Comparison of ENCODE assay signal across 8 cellular contexts in the genomic region with DNA sequence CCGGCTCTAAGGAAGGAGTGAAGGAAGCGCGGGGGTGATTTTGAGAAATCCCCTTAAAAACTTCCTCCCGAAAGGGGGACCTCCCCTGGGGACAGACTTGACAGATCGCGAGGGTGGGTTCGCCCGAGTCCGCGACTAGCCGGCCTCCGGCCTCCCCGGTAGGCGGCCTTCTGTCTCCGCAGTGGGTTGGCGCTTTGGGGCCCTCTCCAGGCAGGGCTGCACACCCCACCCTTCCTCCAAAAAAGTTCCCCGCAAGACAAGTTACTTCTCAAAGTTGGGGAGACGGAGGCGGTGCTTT. TPM values are rescaled to one million over a fixed set of nuclear protein-coding genes. Genes with fewer than 3 reads are reported as not detected.
DNase-seq lines count a peak whose midpoint lies in the region; FAIRE-seq and TF ChIP-seq lines count a peak whose summit lies in the region.

No MANE protein-coding gene starts in this region.

- FAIRE-seq in kidney (lab: Jason Lieb, UNC), result no peak

- no peaks in the 10 kb centered on the region for H3K36me3 ChIP-seq in NT2/D1 (ENCODE audit: insufficient read depth, insufficient read length, low read length)
- H3K36me3 ChIP-seq in kidney (ENCODE audit: control insufficient read depth in 1 of 2, insufficient read depth in 2 of 2, low read length in 2 of 2), result no peaks in the 10 kb centered on the region
- H3K36me3 ChIP-seq in PC-9 (ENCODE audit: low read depth), result no peaks in the 10 kb centered on the region

- H3K4me1 ChIP-seq in NT2/D1 (ENCODE audit: insufficient read depth, insufficient read length) (no peaks in the 10 kb centered on the region), kidney (ENCODE audit: control insufficient read depth in 1 of 2, insufficient read depth in 1 of 2, low read depth in 1 of 2, low read length in 2 of 2) (peaks cover 0 to 13% of the 10 kb centered on the region in 2 donors), PC-9 (replicated peaks; ENCODE audit: insufficient read depth) (peaks cover 14% of the 10 kb centered on the region)

- intact Hi-C loops in kidney (cut with DNase I) (no loop called here), PC-9 (cut with micrococcal nuclease; ENCODE audit: unreplicated experiment) (no loop called here)

- H3K4me3 ChIP-seq in NT2/D1 (ENCODE audit: insufficient read length, low read depth) (peak overlapping the region; percentile 58), astrocyte of the spinal cord (ENCODE audit: low read depth, low read length) (peak overlapping the region; percentile 54), kidney (ENCODE audit: low read length in 2 of 2) (peak overlapping the region in 1 of 2 donors; percentile 63), PC-9 (no peak overlapping the region)

- no peaks in the 10 kb centered on the region for H3K79me2 ChIP-seq in PC-9 (ENCODE audit: low read depth)

- no peak overlapping the region for H3K27ac ChIP-seq in kidney (ENCODE audit: low read depth in 2 of 2, low read length in 2 of 2)
- no peak overlapping the region for H3K27ac ChIP-seq in PC-9

- BruUV-seq in PC-9 (replicated peaks; lab: Mats Ljungman, UMichigan), result no TSS peak

- H4K20me1 ChIP-seq in PC-9 (ENCODE audit: insufficient read depth), result no peaks in the 10 kb centered on the region

- H3K27me3 ChIP-seq in NT2/D1 (ENCODE audit: insufficient read depth, insufficient read length) (peaks cover 65% of the 10 kb centered on the region), PC-9 (ENCODE audit: insufficient read depth, low read depth) (no peaks in the 10 kb centered on the region)

- H2AFZ ChIP-seq in PC-9, result no peak overlapping the region

- H3K9ac ChIP-seq in NT2/D1 (ENCODE audit: insufficient read length, low read depth) (peak overlapping the region; percentile 70), kidney (ENCODE audit: low read length in 2 of 2) (peak overlapping the region in 1 of 2 donors; percentile 26)

- no peak overlapping the region for H3K4me2 ChIP-seq in PC-9

- DNase-seq in CD1c-positive myeloid dendritic cell (ENCODE audit: extremely low spot score), result peak; percentile 17
- no peak for DNase-seq in NT2/D1 (ENCODE audit: low read depth, low spot score)
- no peak for DNase-seq in astrocyte of the spinal cord (ENCODE audit: low read depth, low spot score)
- DNase-seq in kidney, result peak; percentile 87
- peak; percentile 12 for DNase-seq in stimulated activated CD8-positive, alpha-beta memory T cell treated with anti-CD3 and anti-CD28 coated beads, Interleukin-15, amount 100 ng/mL, for 24 hours (ENCODE audit: low read depth)
- no peak for DNase-seq in NCI-H1092 treated with DMSO at 0.1 percent for 48 hours (lab: John Stamatoyannopoulos, UW)
- no peak for DNase-seq in PC-9
- DNase-seq in A172 (ENCODE audit: low spot score), result no peak

- in situ Hi-C loops in astrocyte of the spinal cord (cut with HindIII; ENCODE audit: low sequenced_read_pairs), result no loop called here

- TF ChIP-seq CTCF in astrocyte of the spinal cord (IDR thresholded peaks at IDR 0.05; ENCODE audit: low read depth, low read length), result peak; percentile 48
- no peak for TF ChIP-seq CTCF in kidney (IDR thresholded peaks at IDR 0.05; ENCODE audit: borderline replicate concordance, extremely low read depth, insufficient read depth)
- TF ChIP-seq CTCF in PC-9 (conservative IDR thresholded peaks at IDR 0.05), result no peak

- H3K9me3 ChIP-seq in NT2/D1 (ENCODE audit: insufficient read depth, low read length) (no peaks in the 10 kb centered on the region), kidney (ENCODE audit: control insufficient read depth in 1 of 2, low read length in 2 of 2) (no peaks in the 10 kb centered on the region), PC-9 (ENCODE audit: insufficient read depth, low read depth) (no peaks in the 10 kb centered on the region)

- CTCF ChIA-PET in PC-9 (lab: Charles Lee), result no interaction called here

- no peaks in the 10 kb centered on the region for H3K9me2 ChIP-seq in PC-9 (ENCODE audit: insufficient read depth)

- POLR2A ChIA-PET in PC-9 (lab: Charles Lee; ENCODE audit: unreplicated experiment), result no interaction called here

- no peaks in the 10 kb centered on the region for H3F3A ChIP-seq in PC-9 (ENCODE audit: insufficient read depth, low read depth)

RNA-seq across cellular contexts. Expression of gene HOPX, which starts 24.8 kb away (rescaled TPM):
- total RNA-seq in kidney (17.6 TPM), PC-9 (2021) (0.98 and 1.0 TPM in 2 replicates)
- 8.9 TPM for polyA plus RNA-seq in kidney (ENCODE audit: insufficient read depth, low read depth, low replicate concordance)
- not detected in 2 replicates for total RNA-seq in A172 (2014; rRNA removed; shearing (Covaris generic))

Comparison
In these comparisons a context has a peak if more than half of its experiments do, and no peak if none do; other contexts are left out.
1. DNase-seq: peak in CD1c-positive myeloid dendritic cell (single experiment), kidney (single experiment) and stimulated activated CD8-positive, alpha-beta memory T cell treated with anti-CD3 and anti-CD28 coated beads, Interleukin-15, amount 100 ng/mL, for 24 hours (single experiment); none in NT2/D1 (single experiment), astrocyte of the spinal cord (single experiment), NCI-H1092 treated with DMSO at 0.1 percent for 48 hours (single experiment), PC-9 (0 of 2) and A172 (single experiment).